ENCODE assay signal across 20 cellular contexts in genomic region chr17:38980455-38981217, GRCh38. TPM values are rescaled to one million over a fixed set of nuclear protein-coding genes. Genes with fewer than 3 reads are reported as not detected.
A peak's percentile ranks its signal among the peaks of the same experiment; 100 is the strongest.
DNase-seq lines count a peak whose midpoint lies in the region; ATAC-seq, FAIRE-seq and TF ChIP-seq lines count a peak whose summit lies in the region.
"Had no signal": no experiment of that assay in that cellular context is flagged by ENCODE, and none has a peak within 500 bp of the region (broad histone marks: within the 10 kb centered on the region; RNA-seq: fewer than 3 reads in every experiment).

No MANE protein-coding gene starts in this region.

- no peaks in the 10 kb centered on the region for H3K4me1 Mint-ChIP-seq in activated T-cell treated with anti-CD3 and anti-CD28 coated beads, Interleukin-2, amount 50 U/mL, for 72 hours (ENCODE audit: low read depth)
- H3K4me1 Mint-ChIP-seq: central memory CD8-positive, alpha-beta T cell had no signal

- no peak overlapping the region for H3K4me3 Mint-ChIP-seq in activated T-cell treated with anti-CD3 and anti-CD28 coated beads, Interleukin-2, amount 50 U/mL, for 72 hours
- H3K4me3 Mint-ChIP-seq: activated CD4-positive, alpha-beta T cell treated with anti-CD3 and anti-CD28 coated beads, Interleukin-2, amount 10 ng/mL, durations not matched to agents 24 days and 14 days; activated naive CD4-positive, alpha-beta T cell treated with anti-CD3 and anti-CD28 coated beads, Interleukin-2, amount 50 U/mL, for 24 hours; CD8-positive, alpha-beta memory T cell; central memory CD8-positive, alpha-beta T cell; stimulated activated naive B cell treated with anti-CD40 and anti-IgM and Interleukin-4, amounts not matched to agents 10 μg/mL and 1 μg/mL and 100 μg/mL, for 72 hours had no signal

- H3K9me3 ChIP-seq in right atrium auricular region (no peaks in the 10 kb centered on the region), thoracic aorta (no peaks in the 10 kb centered on the region), kidney (ENCODE audit: control insufficient read depth in 1 of 2, low read length in 2 of 2) (no peaks in the 10 kb centered on the region)
- H3K9me3 ChIP-seq: A549, spleen had no signal

- intact Hi-C loops in kidney (cut with DNase I), result loop anchor here (10.0 kb wide), 1 partner anchor 174 kb away; the partner anchor contains the start of gene PLXDC1

- FAIRE-seq in kidney (lab: Jason Lieb, UNC), result no peak
- FAIRE-seq: A549, islet of Langerhans had no signal

- no peak for ATAC-seq in activated T-cell treated with anti-CD3 and anti-CD28 coated beads, Interleukin-2, amount 50 U/mL, for 72 hours (replicated peaks in 1 of 2)
- ATAC-seq in thoracic aorta (ENCODE audit: insufficient number of reproducible peaks, low FRiP score, low read depth), result peak; percentile 11
- no peak for ATAC-seq in GM21723 (IDR thresholded peaks at IDR 0.05; ENCODE audit: unreplicated experiment)
- no peak for ATAC-seq in GM18505 (IDR thresholded peaks at IDR 0.05; ENCODE audit: unreplicated experiment)
- ATAC-seq: A549; stimulated activated naive B cell treated with anti-CD40 and anti-IgM and Interleukin-4, amounts not matched to agents 10 μg/mL and 1 μg/mL and 100 μg/mL, for 72 hours had no signal

- peak overlapping the region; percentile 42 for H3K27ac Mint-ChIP-seq in activated T-cell treated with anti-CD3 and anti-CD28 coated beads, Interleukin-2, amount 50 U/mL, for 72 hours
- H3K27ac Mint-ChIP-seq: activated CD4-positive, alpha-beta T cell treated with anti-CD3 and anti-CD28 coated beads, Interleukin-2, amount 10 ng/mL, durations not matched to agents 24 days and 14 days; activated naive CD4-positive, alpha-beta T cell treated with anti-CD3 and anti-CD28 coated beads, Interleukin-2, amount 50 U/mL, for 24 hours; CD8-positive, alpha-beta memory T cell; stimulated activated naive B cell treated with anti-CD40 and anti-IgM and Interleukin-4, amounts not matched to agents 10 μg/mL and 1 μg/mL and 100 μg/mL, for 72 hours had no signal

- H3K27ac ChIP-seq in right atrium auricular region (peak overlapping the region; percentile 45 to 60), thoracic aorta (peak overlapping the region; percentile 71 to 83), kidney (ENCODE audit: low read depth in 2 of 2, low read length in 2 of 2) (no peak overlapping the region)
- H3K27ac ChIP-seq: A549, HL-60 had no signal

- TF ChIP-seq CTCF in right atrium auricular region (IDR thresholded peaks at IDR 0.05), result no peak
- TF ChIP-seq CTCF in thoracic aorta (IDR thresholded peaks at IDR 0.05), result no peak
- TF ChIP-seq CTCF in kidney (IDR thresholded peaks at IDR 0.05; ENCODE audit: borderline replicate concordance, extremely low read depth, insufficient read depth), result no peak

- no peaks in the 10 kb centered on the region for H3K36me3 ChIP-seq in right atrium auricular region
- no peaks in the 10 kb centered on the region for H3K36me3 ChIP-seq in thoracic aorta
- H3K36me3 ChIP-seq in kidney (ENCODE audit: control insufficient read depth in 1 of 2, insufficient read depth in 2 of 2, low read length in 2 of 2), result no peaks in the 10 kb centered on the region
- H3K36me3 ChIP-seq: spleen had no signal

- DNase-seq in activated T-cell treated with anti-CD3 and anti-CD28 coated beads, Interleukin-2, amount 50 U/mL, for 72 hours, result no peak
- no peak for DNase-seq in activated T-cell treated with anti-CD3 and anti-CD28 coated beads, Interleukin-2, amount 50 U/mL, for 48 hours
- DNase-seq in amniotic stem cell (lab: John Stamatoyannopoulos, UW) (peak; percentile 18), right atrium auricular region (ENCODE audit: low spot score) (no peak), thoracic aorta (ENCODE audit: low spot score) (no peak), kidney (no peak)
- DNase-seq: activated CD4-positive, alpha-beta T cell treated with anti-CD3 and anti-CD28 coated beads, Interleukin-2, amount 10 ng/mL, durations not matched to agents 24 days and 14 days; CD8-positive, alpha-beta memory T cell; NCI-H345; spleen; stimulated activated naive B cell treated with anti-CD40 and anti-IgM and Interleukin-4, amounts not matched to agents 10 μg/mL and 1 μg/mL and 100 μg/mL, for 72 hours had no signal

- H3K4me1 ChIP-seq in right atrium auricular region, result peaks cover 0 to 7% of the 10 kb centered on the region in 2 donors
- peaks cover 0 to 25% of the 10 kb centered on the region in 2 donors for H3K4me1 ChIP-seq in thoracic aorta (ENCODE audit: control insufficient read depth in 1 of 2, low read depth in 2 of 2)
- no peaks in the 10 kb centered on the region for H3K4me1 ChIP-seq in kidney (ENCODE audit: control insufficient read depth in 1 of 2, insufficient read depth in 1 of 2, low read depth in 1 of 2, low read length in 2 of 2)
- H3K4me1 ChIP-seq: A549 had no signal

- no peaks in the 10 kb centered on the region for H3K9me3 Mint-ChIP-seq in activated T-cell treated with anti-CD3 and anti-CD28 coated beads, Interleukin-2, amount 50 U/mL, for 72 hours
- H3K9me3 Mint-ChIP-seq: activated CD4-positive, alpha-beta T cell treated with anti-CD3 and anti-CD28 coated beads, Interleukin-2, amount 10 ng/mL, durations not matched to agents 24 days and 14 days; activated naive CD4-positive, alpha-beta T cell treated with anti-CD3 and anti-CD28 coated beads, Interleukin-2, amount 50 U/mL, for 24 hours; CD8-positive, alpha-beta memory T cell; central memory CD8-positive, alpha-beta T cell; stimulated activated naive B cell treated with anti-CD40 and anti-IgM and Interleukin-4, amounts not matched to agents 10 μg/mL and 1 μg/mL and 100 μg/mL, for 72 hours had no signal

- H3K4me3 ChIP-seq in right atrium auricular region (no peak overlapping the region), thoracic aorta (peak overlapping the region; percentile 53), kidney (ENCODE audit: low read length in 2 of 2) (no peak overlapping the region)
- H3K4me3 ChIP-seq: A549, spleen had no signal

- no peaks in the 10 kb centered on the region for H3K27me3 ChIP-seq in right atrium auricular region
- H3K27me3 ChIP-seq in thoracic aorta (replicated peaks; ENCODE audit: insufficient read depth), result no peaks in the 10 kb centered on the region

- H3K27me3 Mint-ChIP-seq in activated T-cell treated with anti-CD3 and anti-CD28 coated beads, Interleukin-2, amount 50 U/mL, for 72 hours (ENCODE audit: low read depth), result no peaks in the 10 kb centered on the region
- H3K27me3 Mint-ChIP-seq: activated naive CD4-positive, alpha-beta T cell treated with anti-CD3 and anti-CD28 coated beads, Interleukin-2, amount 50 U/mL, for 24 hours; CD8-positive, alpha-beta memory T cell; central memory CD8-positive, alpha-beta T cell had no signal

- no peak for TF ChIP-seq POLR2A in GM18505 (IDR thresholded peaks at IDR 0.05; ENCODE audit: borderline replicate concordance, extremely low read depth, insufficient read depth, insufficient read length)

- H3K36me3 Mint-ChIP-seq in activated T-cell treated with anti-CD3 and anti-CD28 coated beads, Interleukin-2, amount 50 U/mL, for 72 hours (ENCODE audit: insufficient read depth in 2 of 2), result no peaks in the 10 kb centered on the region
- H3K36me3 Mint-ChIP-seq: activated naive CD4-positive, alpha-beta T cell treated with anti-CD3 and anti-CD28 coated beads, Interleukin-2, amount 50 U/mL, for 24 hours; CD8-positive, alpha-beta memory T cell; stimulated activated naive B cell treated with anti-CD40 and anti-IgM and Interleukin-4, amounts not matched to agents 10 μg/mL and 1 μg/mL and 100 μg/mL, for 72 hours had no signal

- no peak overlapping the region for H3K9ac ChIP-seq in kidney (ENCODE audit: low read length in 2 of 2)

RNA-seq across cellular contexts. Expression of gene FBXO47, which starts 13.4 kb away (rescaled TPM):
- under 1 TPM in 1 of 2 donors, not detected in 1; 0.16 TPM for total RNA-seq in activated T-cell treated with anti-CD3 and anti-CD28 coated beads, Interleukin-2, amount 50 U/mL, for 72 hours
- not detected for total RNA-seq in right atrium auricular region
- total RNA-seq in thoracic aorta, result not detected
- not detected for total RNA-seq in kidney
- polyA plus RNA-seq in kidney (ENCODE audit: insufficient read depth, low read depth, low replicate concordance), result not detected
- total RNA-seq: CD8-positive, alpha-beta memory T cell; glomerular endothelial cell; spleen; ureter had no signal
- polyA plus RNA-seq: CD8-positive, alpha-beta memory T cell had no signal

Comparison
In these comparisons a context has a peak if more than half of its experiments do, and no peak if none do; other contexts are left out.
1. H3K27ac ChIP-seq: peak in right atrium auricular region (2 of 2) and thoracic aorta (2 of 2); none in kidney (0 of 2).